10 cellular contexts compared by ENCODE assay signal in genomic region chr14:89137514-89138163, GRCh38.
DNase-seq lines count a peak whose midpoint lies in the region; ATAC-seq and TF ChIP-seq lines count a peak whose summit lies in the region.
"Had no signal": no experiment of that assay in that cellular context is flagged by ENCODE, and none has a peak within 500 bp of the region (broad histone marks: within the 10 kb centered on the region; RNA-seq: fewer than 3 reads in every experiment).

No MANE protein-coding gene starts in this region.

- H2BK5ac ChIP-seq in trophoblast cell (ENCODE audit: low read depth, low read length, poor library complexity): no peak overlapping the region

- H3K79me2 ChIP-seq in trophoblast cell (ENCODE audit: control insufficient read depth, insufficient read depth, low read length, poor library complexity) (no peaks in the 10 kb centered on the region), neural progenitor cell (ENCODE audit: low read depth) (no peaks in the 10 kb centered on the region)

- H3K79me1 ChIP-seq in trophoblast cell (ENCODE audit: low read length): no peaks in the 10 kb centered on the region

- H3K27ac Mint-ChIP-seq in neural progenitor cell: no peak overlapping the region

- H4K8ac ChIP-seq in trophoblast cell (ENCODE audit: low read depth, low read length): no peak overlapping the region

- H3K14ac ChIP-seq in trophoblast cell (ENCODE audit: low read length): no peak overlapping the region

- no peak overlapping the region for H2BK12ac ChIP-seq in trophoblast cell (ENCODE audit: low read length)

- no peak overlapping the region for H2BK120ac ChIP-seq in trophoblast cell (ENCODE audit: insufficient read depth, low read length, poor library complexity)

- DNase-seq in GM04503 (ENCODE audit: low read depth) (peak; percentile 85), SJSA1 (ENCODE audit: low read depth in 1 of 2, low spot score in 2 of 2) (peak; percentile 86 to 93), esophagus squamous epithelium (lab: John Stamatoyannopoulos, UW) (peak; percentile 2), trophoblast cell (peak; percentile 1 to 18), inferior parietal cortex (ENCODE audit: extremely low spot score) (no peak), neural progenitor cell (ENCODE audit: low spot score) (no peak)
- DNase-seq in effector CD8-positive, alpha-beta T cell (lab: John Stamatoyannopoulos, UW): no peak
- DNase-seq: NCI-H1436 treated with DMSO at 0.1 percent for 48 hours had no signal

- H3K18ac ChIP-seq in trophoblast cell (ENCODE audit: low read length): no peak overlapping the region

- no peak for TF ChIP-seq CTCF in esophagus squamous epithelium (IDR thresholded peaks at IDR 0.05)
- no peak for TF ChIP-seq CTCF in neural progenitor cell (IDR thresholded peaks at IDR 0.05)

- H3K23ac ChIP-seq in trophoblast cell (ENCODE audit: low read length): no peak overlapping the region

- H3K4me1 ChIP-seq in SJSA1 (replicated peaks): peaks cover 11% of the 10 kb centered on the region
- H3K4me1 ChIP-seq in esophagus squamous epithelium: peaks cover 4 to 32% (median 9%) of the 10 kb centered on the region in 3 donors
- H3K4me1 ChIP-seq in trophoblast cell (ENCODE audit: control insufficient read depth in 1 of 2, insufficient read depth in 2 of 2, low read length in 2 of 2): no peaks in the 10 kb centered on the region
- H3K4me1 ChIP-seq in neural progenitor cell: peaks cover 16% of the 10 kb centered on the region

- H3F3A ChIP-seq in neural progenitor cell (ENCODE audit: low read depth): peaks cover 8% of the 10 kb centered on the region

- H3K9ac ChIP-seq in trophoblast cell (ENCODE audit: low read length): no peak overlapping the region
- H3K9ac ChIP-seq in neural progenitor cell: no peak overlapping the region

- H3K9me3 Mint-ChIP-seq in neural progenitor cell: peaks cover 21% of the 10 kb centered on the region

- H4K20me1 ChIP-seq in neural progenitor cell (ENCODE audit: low read depth): no peaks in the 10 kb centered on the region

- 36 to 42% methylated on average over 5 to 6 of the region's 7 CpGs for WGBS in esophagus squamous epithelium, 2 donors
- WGBS in trophoblast cell (ENCODE audit: extremely low coverage, insufficient coverage, insufficient read length): no CpG with 5 or more reads among the region's 7 CpGs

- no peak overlapping the region for H3K4me2 ChIP-seq in trophoblast cell (ENCODE audit: low read length)
- no peak overlapping the region for H3K4me2 ChIP-seq in neural progenitor cell

- no peak overlapping the region for H3K4me3 ChIP-seq in SJSA1
- H3K4me3 ChIP-seq in esophagus squamous epithelium: no peak overlapping the region
- no peak overlapping the region for H3K4me3 ChIP-seq in trophoblast cell (ENCODE audit: low read depth, low read length)
- no peak overlapping the region for H3K4me3 ChIP-seq in neural progenitor cell
- H3K4me3 ChIP-seq: GM12878 had no signal

- H3K27me3 Mint-ChIP-seq in neural progenitor cell (ENCODE audit: insufficient read depth, low read depth): peaks cover 10% of the 10 kb centered on the region

- no peak overlapping the region for H2AK5ac ChIP-seq in trophoblast cell (ENCODE audit: low read length)

- no peak for TF ChIP-seq POLR2A in esophagus squamous epithelium (IDR thresholded peaks at IDR 0.05)

- no peaks in the 10 kb centered on the region for H3K36me3 ChIP-seq in SJSA1
- H3K36me3 ChIP-seq in esophagus squamous epithelium: no peaks in the 10 kb centered on the region
- no peaks in the 10 kb centered on the region for H3K36me3 ChIP-seq in trophoblast cell (ENCODE audit: control insufficient read depth in 1 of 2, insufficient read depth in 2 of 2, low read length in 2 of 2)
- no peaks in the 10 kb centered on the region for H3K36me3 ChIP-seq in neural progenitor cell

- no peak overlapping the region for H3K4ac ChIP-seq in trophoblast cell (ENCODE audit: low read depth, low read length)

- no peak for ATAC-seq in HG02938 (IDR thresholded peaks at IDR 0.05; ENCODE audit: unreplicated experiment)
- ATAC-seq: GM12878 had no signal

- intact Hi-C loops in esophagus squamous epithelium (cut with DNase I): no loop called here

- no peak overlapping the region for H3K27ac ChIP-seq in SJSA1
- H3K27ac ChIP-seq in esophagus squamous epithelium: peak overlapping the region in 1 of 4 donors; percentile 2
- H3K27ac ChIP-seq in trophoblast cell (ENCODE audit: low read depth, low read length): no peak overlapping the region
- no peak overlapping the region for H3K27ac ChIP-seq in neural progenitor cell

- H2AFZ ChIP-seq in trophoblast cell (ENCODE audit: insufficient read depth, low read length, poor library complexity) (no peak overlapping the region), neural progenitor cell (replicated peaks) (no peak overlapping the region)

- no peaks in the 10 kb centered on the region for H3K36me3 Mint-ChIP-seq in neural progenitor cell

- H4K91ac ChIP-seq in trophoblast cell (ENCODE audit: low read depth, low read length): no peak overlapping the region

- H3K27me3 ChIP-seq in SJSA1 (replicated peaks): 0 out of 2 replicates have a peak, but pooled peaks cover 5% of the 10 kb centered on the region
- no peaks in the 10 kb centered on the region for H3K27me3 ChIP-seq in esophagus squamous epithelium
- H3K27me3 ChIP-seq in trophoblast cell (ENCODE audit: insufficient read depth, low read length): no peaks in the 10 kb centered on the region
- H3K27me3 ChIP-seq in neural progenitor cell: peaks cover 4% of the 10 kb centered on the region

- H3K9me3 ChIP-seq in SJSA1 (replicated peaks) (no peaks in the 10 kb centered on the region), esophagus squamous epithelium (peaks cover 0 to 4% (median 0%) of the 10 kb centered on the region in 3 donors), trophoblast cell (ENCODE audit: insufficient read depth, low read depth, low read length) (peaks cover 4% of the 10 kb centered on the region), neural progenitor cell (ENCODE audit: low read depth) (no peaks in the 10 kb centered on the region)

- no peak overlapping the region for H3K4me3 Mint-ChIP-seq in neural progenitor cell

- no peak overlapping the region for H4K12ac ChIP-seq in trophoblast cell (ENCODE audit: low read depth, low read length)

- H3K4me1 Mint-ChIP-seq in neural progenitor cell: peaks cover 19% of the 10 kb centered on the region

Comparison
In these comparisons a context has a peak if more than half of its experiments do, and no peak if none do; other contexts are left out.
1. DNase-seq: peak in GM04503 (single experiment), SJSA1 (2 of 2), esophagus squamous epithelium (single experiment) and trophoblast cell (2 of 2); none in inferior parietal cortex (single experiment), neural progenitor cell (single experiment) and effector CD8-positive, alpha-beta T cell (single experiment).